In the genomic region with DNA sequence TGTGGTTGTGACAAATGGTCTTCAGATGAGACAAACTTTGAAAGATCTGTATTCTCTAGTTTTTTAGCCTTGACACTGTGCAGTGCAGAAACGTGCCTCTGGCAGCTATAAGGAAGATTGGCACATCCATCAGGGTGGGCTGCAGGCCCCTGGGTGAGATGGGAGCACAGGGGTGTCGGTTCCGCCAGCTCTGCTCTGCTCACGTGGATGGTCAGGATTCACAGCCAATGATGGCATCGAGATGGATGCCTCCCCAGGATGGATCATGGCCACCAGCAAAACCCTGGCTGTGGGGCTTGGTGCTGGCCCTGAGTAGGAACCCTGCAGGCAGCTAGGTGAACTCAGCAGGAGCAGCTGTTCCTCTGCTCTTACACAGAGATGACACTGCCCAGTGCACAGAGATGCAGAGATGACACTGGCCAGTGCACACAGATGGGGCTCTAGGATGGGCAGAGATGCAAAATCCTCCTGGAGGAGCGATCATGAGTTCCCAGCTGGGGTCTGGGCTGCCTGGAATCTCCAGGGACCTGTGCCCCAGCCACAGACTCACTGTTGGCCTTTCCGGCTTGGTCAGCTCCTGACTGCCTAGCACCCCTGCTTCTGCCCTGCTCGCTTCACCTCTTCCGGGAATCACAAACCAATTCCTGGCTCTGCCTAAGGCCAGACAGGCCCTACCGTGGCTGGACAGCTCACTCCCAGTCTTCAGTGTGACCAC, we compare ENCODE assay signal across 16 cellular contexts.
DNase-seq lines count a peak whose midpoint lies in the region; ATAC-seq, FAIRE-seq and TF ChIP-seq lines count a peak whose summit lies in the region.
"Had no signal": no experiment of that assay in that cellular context is flagged by ENCODE, and none has a peak within 500 bp of the region (broad histone marks: within the 10 kb centered on the region; RNA-seq: fewer than 3 reads in every experiment).

No MANE protein-coding gene starts in this region.

- no peak overlapping the region for H4K5ac ChIP-seq in H1 (ENCODE audit: insufficient read length, low read depth, low read length)

- H3K79me2 ChIP-seq in H1 (ENCODE audit: control insufficient read depth in 1 of 2, insufficient read depth in 2 of 2, low read length in 2 of 2), result no peaks in the 10 kb centered on the region
- H3K79me2 ChIP-seq in osteoblast (ENCODE audit: insufficient read depth, low read length), result no peaks in the 10 kb centered on the region

- TF ChIP-seq CTCF in CD14-positive monocyte (IDR thresholded peaks at IDR 0.05), result no peak
- no peak for TF ChIP-seq CTCF in H1 (IDR thresholded peaks at IDR 0.05; ENCODE audit: control extremely low read depth in 1 of 3, insufficient read depth in 1 of 3, low read depth in 1 of 3, low read length in 3 of 3)
- TF ChIP-seq CTCF in osteoblast (IDR thresholded peaks at IDR 0.05; ENCODE audit: extremely low read depth, low read depth, low read length), result no peak
- no peak for TF ChIP-seq CTCF in thyroid gland (IDR thresholded peaks at IDR 0.05)
- no peak for TF ChIP-seq CTCF in CD8-positive, alpha-beta T cell (IDR thresholded peaks at IDR 0.05)
- TF ChIP-seq CTCF in transverse colon (IDR thresholded peaks at IDR 0.05), result no peak

- H3K23me2 ChIP-seq in H1 (ENCODE audit: low read depth, low read length), result 0 out of 2 replicates have a peak, but pooled peaks cover 2% of the 10 kb centered on the region

- H2AFZ ChIP-seq in H1 (ENCODE audit: low read length), result no peak overlapping the region
- H2AFZ ChIP-seq in osteoblast (ENCODE audit: low read length), result no peak overlapping the region

- peak overlapping the region; percentile 99; the same call in 1 of the 2 replicates for H2BK12ac ChIP-seq in H1 (ENCODE audit: low read depth, low read length)

- H3K4me3 ChIP-seq in H1 (ENCODE audit: extremely low read depth in 1 of 4, insufficient read depth in 2 of 4, low read depth in 3 of 4, low read length in 4 of 4) (no peak overlapping the region), osteoblast (ENCODE audit: insufficient read depth, low read length) (no peak overlapping the region), thyroid gland (replicated peaks in 1 of 3) (no peak overlapping the region), transverse colon (no peak overlapping the region)
- H3K4me3 ChIP-seq in CD8-positive, alpha-beta T cell (ENCODE audit: low read depth, low read length), result no peak overlapping the region

- peaks cover 0 to 11% (median 3%) of the 10 kb centered on the region in 3 donors for H3K27me3 Mint-ChIP-seq in CD14-positive monocyte (ENCODE audit: low read depth in 3 of 3)
- no peaks in the 10 kb centered on the region for H3K27me3 Mint-ChIP-seq in CD8-positive, alpha-beta T cell (ENCODE audit: low read depth)

- H3K27ac ChIP-seq in H1 (ENCODE audit: low read depth, low read length) (no peak overlapping the region), osteoblast (ENCODE audit: low read depth, low read length) (no peak overlapping the region), thyroid gland (peak overlapping the region; percentile 47 to 81 (median 67)), transverse colon (no peak overlapping the region)
- no peak overlapping the region for H3K27ac ChIP-seq in CD8-positive, alpha-beta T cell (ENCODE audit: low read depth, low read length)
- H3K27ac ChIP-seq: C4-2B had no signal

- H3K36me3 ChIP-seq in H1 (ENCODE audit: control insufficient read depth in 2 of 4, insufficient read depth in 4 of 4, low read length in 3 of 4) (peaks cover 0 to 2% (median 0%) of the 10 kb centered on the region in 4 experiments; a peak in 1 of 8 replicates), osteoblast (ENCODE audit: insufficient read depth, low read length) (no peaks in the 10 kb centered on the region), thyroid gland (no peaks in the 10 kb centered on the region), transverse colon (no peaks in the 10 kb centered on the region)
- H3K36me3 ChIP-seq in CD8-positive, alpha-beta T cell (ENCODE audit: insufficient read depth, low read length), result no peaks in the 10 kb centered on the region

- no peak overlapping the region for H3K27ac Mint-ChIP-seq in CD14-positive monocyte
- H3K27ac Mint-ChIP-seq in CD8-positive, alpha-beta T cell, result no peak overlapping the region
- H3K27ac Mint-ChIP-seq: CD8-positive, alpha-beta memory T cell had no signal

- H3K79me1 ChIP-seq in H1 (ENCODE audit: low read depth, low read length), result no peaks in the 10 kb centered on the region; the same call in 1 of the 2 replicates

- no peak overlapping the region for H3K4me3 Mint-ChIP-seq in CD14-positive monocyte
- H3K4me3 Mint-ChIP-seq in CD8-positive, alpha-beta T cell, result no peak overlapping the region
- H3K4me3 Mint-ChIP-seq: CD8-positive, alpha-beta memory T cell had no signal

- H3K36me3 Mint-ChIP-seq in CD14-positive monocyte, result no peaks in the 10 kb centered on the region
- H3K36me3 Mint-ChIP-seq in CD8-positive, alpha-beta T cell, result no peaks in the 10 kb centered on the region
- H3K36me3 Mint-ChIP-seq: CD8-positive, alpha-beta memory T cell had no signal

- CTCF ChIA-PET in H1 (lab: Charles Lee; ENCODE audit: partially characterized antibody), result interaction anchor here (0.6 to 3.0 kb wide), 7 partner anchors 10 to 344 kb away, joined by 3 to 15 read pairs (median 3); no protein-coding TSS in a partner anchor
- CTCF ChIA-PET in CD8-positive, alpha-beta T cell (lab: Charles Lee), result no interaction called here

- peak overlapping the region; percentile 98 for H3K14ac ChIP-seq in H1 (ENCODE audit: insufficient read length)

- H3K4ac ChIP-seq in H1 (replicated peaks; ENCODE audit: insufficient read length, low read depth, low read length), result peak overlapping the region; percentile 97

- no peak overlapping the region for H3K56ac ChIP-seq in H1 (replicated peaks; ENCODE audit: insufficient read length, low read depth, low read length)

- H3K4me2 ChIP-seq in H1 (ENCODE audit: insufficient read depth in 1 of 2, low read depth in 2 of 2, low read length in 2 of 2), result no peak overlapping the region
- H3K4me2 ChIP-seq in osteoblast (ENCODE audit: insufficient read depth, low read length), result no peak overlapping the region

- no peak overlapping the region for H3K23ac ChIP-seq in H1 (ENCODE audit: insufficient read length)

- H3K18ac ChIP-seq in H1 (ENCODE audit: extremely low read depth, low read length), result no peak overlapping the region

- peaks cover 0 to 16% (median 12%) of the 10 kb centered on the region in 4 experiments; a peak in 4 of 7 replicates for H3K4me1 ChIP-seq in H1 (replicated peaks in 1 of 4; ENCODE audit: control insufficient read depth in 3 of 4, insufficient read depth in 4 of 4, low read length in 3 of 4)
- no peaks in the 10 kb centered on the region for H3K4me1 ChIP-seq in osteoblast (ENCODE audit: insufficient read depth, low read length)
- H3K4me1 ChIP-seq in thyroid gland, result peaks cover 22 to 25% of the 10 kb centered on the region in 2 donors
- no peaks in the 10 kb centered on the region for H3K4me1 ChIP-seq in CD8-positive, alpha-beta T cell (ENCODE audit: insufficient read depth, low read length)
- no peaks in the 10 kb centered on the region for H3K4me1 ChIP-seq in transverse colon
- H3K4me1 ChIP-seq: Caco-2 had no signal

- TF ChIP-seq EP300 in H1 (IDR thresholded peaks at IDR 0.05; ENCODE audit: borderline replicate concordance in 1 of 2, low read depth in 2 of 2, low read length in 2 of 2) (no peak), transverse colon (IDR thresholded peaks at IDR 0.05; ENCODE audit: low read depth) (no peak)

- no peak overlapping the region for H2BK20ac ChIP-seq in H1 (ENCODE audit: low read length)

- H4K91ac ChIP-seq in H1 (replicated peaks; ENCODE audit: insufficient read length, low read length), result peak overlapping the region; percentile 83

- H3K9me3 Mint-ChIP-seq in CD14-positive monocyte, result peaks cover 4 to 32% (median 15%) of the 10 kb centered on the region in 7 donors
- peaks cover 2% of the 10 kb centered on the region for H3K9me3 Mint-ChIP-seq in CD8-positive, alpha-beta T cell

- 85% methylated on average over 9 of the region's 10 CpGs; no CpG with 5 or more reads in 1 of the 2 experiments for WGBS in H1 (ENCODE audit: extremely low coverage in 1 of 2, insufficient coverage in 1 of 2, insufficient read length in 1 of 2, insufficient replicate concordance in 2 of 2, low coverage in 1 of 2, low lambda C conversion rate in 2 of 2, missing lambda C conversion rate in 1 of 2), 2 experiments
- 77 to 89% methylated on average over 5 to 7 of the region's 10 CpGs for WGBS in thyroid gland, 2 donors
- WGBS in transverse colon (ENCODE audit: low coverage in 1 of 2), 2 donors, result 76% methylated on average over 10 of the region's 10 CpGs; no CpG with 5 or more reads in 1 of the 2 donors

- H3K9ac ChIP-seq in H1 (replicated peaks in 1 of 4; ENCODE audit: extremely low read depth in 1 of 4, low read depth in 3 of 4, low read length in 3 of 4), result no peak overlapping the region; a peak in 1 of 7 replicates

- intact Hi-C loops in CD14-positive monocyte (cut with micrococcal nuclease), result no loop called here
- intact Hi-C loops in thyroid gland (cut with DNase I), result no loop called here
- intact Hi-C loops in CD8-positive, alpha-beta T cell (cut with DNase I, micrococcal nuclease), result no loop called here
- intact Hi-C loops in transverse colon (cut with DNase I; ENCODE audit: low total_unique reads), result no loop called here

- H3K9me3 ChIP-seq in H1 (ENCODE audit: insufficient read depth in 2 of 2, low read depth in 1 of 2, low read length in 1 of 2), result peaks cover 7 to 20% of the 10 kb centered on the region in 2 experiments; a peak in 3 of 4 replicates
- peaks cover 7% of the 10 kb centered on the region for H3K9me3 ChIP-seq in osteoblast (ENCODE audit: low read depth, low read length)
- H3K9me3 ChIP-seq in thyroid gland, result no peaks in the 10 kb centered on the region
- H3K9me3 ChIP-seq in CD8-positive, alpha-beta T cell (ENCODE audit: low read length), result no peaks in the 10 kb centered on the region
- H3K9me3 ChIP-seq in transverse colon, result peaks cover 0 to 4% of the 10 kb centered on the region in 2 donors
- H3K9me3 ChIP-seq: Caco-2 had no signal

- no peak for ATAC-seq in CD8-positive, alpha-beta T cell

- POLR2A ChIA-PET in H1 (lab: Charles Lee; ENCODE audit: partially characterized antibody), result no interaction called here
- POLR2A ChIA-PET in CD8-positive, alpha-beta T cell (lab: Charles Lee), result no interaction called here

- no peak overlapping the region for H2BK120ac ChIP-seq in H1 (replicated peaks; ENCODE audit: low read depth, low read length)

- FAIRE-seq in H1 (lab: Jason Lieb, UNC), result no peak
- FAIRE-seq: GM12892, H54, HepG2, HTR-8/SVneo had no signal

- H2BK15ac ChIP-seq in H1 (ENCODE audit: low read length), result peak overlapping the region; percentile 74

- H4K20me1 ChIP-seq in H1 (replicated peaks in 1 of 2; ENCODE audit: control insufficient read depth in 1 of 2, insufficient read depth in 2 of 2, low read length in 2 of 2) (peaks cover 0 to 3% of the 10 kb centered on the region in 2 experiments), osteoblast (ENCODE audit: insufficient read depth, low read length) (no peaks in the 10 kb centered on the region)

- TF ChIP-seq POLR2A in H1 (IDR thresholded peaks at IDR 0.05; ENCODE audit: control extremely low read depth in 1 of 2, low read depth in 2 of 2, low read length in 2 of 2) (no peak), thyroid gland (IDR thresholded peaks at IDR 0.05) (no peak), transverse colon (IDR thresholded peaks at IDR 0.05) (no peak)

- no peaks in the 10 kb centered on the region for H3K4me1 Mint-ChIP-seq in CD14-positive monocyte
- H3K4me1 Mint-ChIP-seq in CD8-positive, alpha-beta T cell (ENCODE audit: low read depth), result peaks cover 3% of the 10 kb centered on the region
- H3K4me1 Mint-ChIP-seq: CD8-positive, alpha-beta memory T cell had no signal

- H3K27me3 ChIP-seq in H1 (replicated peaks in 1 of 4; ENCODE audit: control insufficient read depth in 3 of 4, extremely low read depth in 1 of 4, insufficient read depth in 3 of 4, low read length in 3 of 4), result no peaks in the 10 kb centered on the region
- H3K27me3 ChIP-seq in osteoblast (ENCODE audit: insufficient read depth, low read length), result no peaks in the 10 kb centered on the region
- no peaks in the 10 kb centered on the region for H3K27me3 ChIP-seq in thyroid gland
- no peaks in the 10 kb centered on the region for H3K27me3 ChIP-seq in CD8-positive, alpha-beta T cell (ENCODE audit: insufficient read depth, low read length)
- H3K27me3 ChIP-seq in transverse colon, result no peaks in the 10 kb centered on the region

- H4K8ac ChIP-seq in H1 (ENCODE audit: extremely low read depth, insufficient read depth, low read length), result 0 out of 2 replicates have a peak overlapping the region, but pooled peaks have one; percentile 40

- H2BK5ac ChIP-seq in H1 (ENCODE audit: low read depth, low read length), result peak overlapping the region; percentile 81; the same call in 1 of the 2 replicates

- TF ChIP-seq RAD21 in H1 (IDR thresholded peaks at IDR 0.05 in 1 of 2, conservative IDR thresholded peaks at IDR 0.05 in 1 of 2; ENCODE audit: low read depth in 2 of 2, low read length in 2 of 2), result no peak

- DNase-seq in CD14-positive monocyte (ENCODE audit: low spot score) (peak; percentile 13), H1 (ENCODE audit: low read depth in 1 of 2, low spot score in 2 of 2) (no peak), osteoblast (ENCODE audit: insufficient read length, low spot score, missing footprints) (peak; percentile 42), thyroid gland (no peak), transverse colon (no peak), NCI-H82 (lab: John Stamatoyannopoulos, UW) (no peak)
- no peak for DNase-seq in CD8-positive, alpha-beta T cell
- DNase-seq: ACHN, GDM1 had no signal

- H2AK5ac ChIP-seq in H1 (ENCODE audit: low read depth, low read length), result peak overlapping the region; percentile 99

- in situ Hi-C loops in transverse colon (cut with MboI; ENCODE audit: low pct_ligation_motif_present in 1 of 4, low pct_unique_long_range_greater_than_20kb in 1 of 4, low sequenced_read_pairs in 3 of 4), result no loop called here

Comparison
In these comparisons a context has a peak if more than half of its experiments do, and no peak if none do; other contexts are left out.
1. DNase-seq: peak in CD14-positive monocyte (single experiment) and osteoblast (single experiment); none in H1 (0 of 2), thyroid gland (0 of 2), CD8-positive, alpha-beta T cell (0 of 7), transverse colon (single experiment) and NCI-H82 (single experiment).
2. H3K27ac ChIP-seq: peak in thyroid gland (3 of 3); none in H1 (single experiment), osteoblast (single experiment), CD8-positive, alpha-beta T cell (single experiment) and transverse colon (0 of 4).